Comparison of ENCODE assay signal across 30 cellular contexts in the genomic region with DNA sequence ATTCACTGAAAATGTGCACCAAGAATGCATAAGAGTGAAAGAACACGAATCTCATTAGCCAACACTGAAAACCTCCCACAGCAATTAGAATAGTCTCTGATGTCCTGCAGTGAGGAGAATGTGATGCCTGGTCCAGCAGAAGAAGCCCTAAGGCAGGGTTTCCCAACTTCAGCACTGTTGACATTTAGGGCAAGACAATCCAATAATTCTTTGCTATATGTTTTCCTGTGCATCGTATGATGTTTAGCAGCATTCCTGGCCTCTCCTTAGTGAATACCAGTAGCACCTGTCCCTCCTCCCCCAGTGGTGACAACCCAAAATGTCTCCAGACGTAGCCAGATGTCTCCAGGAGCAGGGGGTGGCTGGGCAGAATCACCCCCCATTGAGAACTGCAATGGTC.
"Had no signal": no experiment of that assay in that cellular context is flagged by ENCODE, and none has a peak within 500 bp of the region (broad histone marks: within the 10 kb centered on the region; RNA-seq: fewer than 3 reads in every experiment).

No MANE protein-coding gene starts in this region.

- FAIRE-seq: astrocyte, bronchial epithelial cell, keratinocyte, TTC549 had no signal

- H3K9me3 ChIP-seq: adrenal gland, heart right ventricle, lower lobe of right lung, neutrophil, ovary, prostate gland, right atrium auricular region, tibial artery had no signal

- ATAC-seq: activated T-cell treated with anti-CD3 and anti-CD28 coated beads, Interleukin-2, amount 50 U/mL, for 4 hours; heart right ventricle; left lobe of liver; lower lobe of right lung; natural killer cell; stimulated activated naive CD8-positive, alpha-beta T cell treated with anti-CD3 and anti-CD28 coated beads, Interleukin-15, Interleukin-2, amounts not matched to agents 100 U/mL and 50 U/mL, for 24 hours; T-cell had no signal

- H3K4me3 Mint-ChIP-seq: activated naive CD8-positive, alpha-beta T cell; activated T-cell treated with anti-CD3 and anti-CD28 coated beads, Interleukin-2, amount 50 U/mL, for 4 hours; natural killer cell; T-cell had no signal

- H3K27me3 ChIP-seq: adrenal gland, heart right ventricle, neutrophil, ovary, right atrium auricular region, tibial artery had no signal

- H3K36me3 ChIP-seq: ovary, prostate gland had no signal

- H3K27ac Mint-ChIP-seq: activated naive CD8-positive, alpha-beta T cell; activated T-helper 2 cell treated with anti-CD3 and anti-CD28 coated beads, Interferon-gamma antibody, Interleukin-2, Interleukin-4, amounts not matched to agents 10 μg/mL and 5 μg/mL and 100 μg/mL, durations not matched to agents 14 hours and 24 hours and 36 hours; natural killer cell; T-cell had no signal

- H3K36me3 Mint-ChIP-seq: natural killer cell had no signal

- H3K27me3 Mint-ChIP-seq: activated naive CD8-positive, alpha-beta T cell; T-cell had no signal

- DNase-seq: activated CD4-positive, CD25-positive, alpha-beta regulatory T cell treated with anti-CD3 and anti-CD28 coated beads, Interleukin-2, amount 50 U/mL, for 72 hours; activated CD8-positive, alpha-beta memory T cell treated with anti-CD3 and anti-CD28 coated beads, Interleukin-2, amount 50 U/mL, for 4 hours; activated naive CD4-positive, alpha-beta T cell; activated T-cell treated with anti-CD3 and anti-CD28 coated beads, Interleukin-2, amount 50 U/mL, for 4 hours; adrenal gland; cerebellar nuclear complex; effector CD8-positive, alpha-beta T cell; erythroblast; foreskin fibroblast; heart right ventricle; lower lobe of right lung; midbrain; natural killer cell; ovary; stimulated activated CD4-positive, alpha-beta T cell treated with anti-CD3 and anti-CD28 coated beads, Interleukin-12 subunit alpha, Interleukin-12 subunit beta, amount 100 ng/mL, for 4 hours; stimulated activated CD4-positive, alpha-beta T cell treated with anti-CD3 and anti-CD28 coated beads, Interleukin-4, amount 100 ng/mL, for 4 hours; stimulated activated naive CD8-positive, alpha-beta T cell treated with anti-CD3 and anti-CD28 coated beads, Interleukin-15, Interleukin-2, amounts not matched to agents 100 U/mL and 50 U/mL, for 24 hours; T-cell; tibial artery; WERI-Rb-1 had no signal

- H3K27ac ChIP-seq: adrenal gland, heart right ventricle, lower lobe of right lung, neutrophil, ovary, prostate gland, right atrium auricular region, tibial artery had no signal

- H3K4me1 Mint-ChIP-seq: natural killer cell had no signal

- H3K4me1 ChIP-seq: prostate gland, tibial artery had no signal

- H3K4me3 ChIP-seq: adrenal gland, heart right ventricle, lower lobe of right lung, ovary, prostate gland, right atrium auricular region, tibial artery had no signal

- H3K9me3 Mint-ChIP-seq: activated T-cell treated with anti-CD3 and anti-CD28 coated beads, Interleukin-2, amount 50 U/mL, for 4 hours; activated T-helper 2 cell treated with anti-CD3 and anti-CD28 coated beads, Interferon-gamma antibody, Interleukin-2, Interleukin-4, amounts not matched to agents 10 μg/mL and 5 μg/mL and 100 μg/mL, durations not matched to agents 14 hours and 24 hours and 36 hours; natural killer cell; T-cell had no signal
